Comparison of ENCODE assay signal across 21 cellular contexts in the genomic region with DNA sequence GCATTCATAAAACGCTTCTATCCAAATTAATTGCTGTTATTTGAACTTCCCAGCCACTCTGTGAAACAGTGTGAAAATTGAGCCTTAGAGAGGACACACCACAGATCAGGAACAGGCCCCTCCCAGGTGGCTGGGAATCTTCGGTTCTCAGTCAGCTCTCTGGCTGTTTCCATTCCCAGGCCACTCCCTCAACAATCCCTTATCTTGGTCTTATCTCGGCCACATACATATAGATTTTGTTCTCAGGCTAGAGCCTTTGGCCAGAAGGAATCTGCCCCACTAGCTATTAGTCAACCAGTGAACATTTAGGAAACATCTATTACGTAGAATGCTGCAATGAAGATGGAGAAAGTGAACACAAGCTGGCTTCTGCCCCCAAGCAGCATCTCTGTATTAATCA. TPM values are rescaled to one million over a fixed set of nuclear protein-coding genes. Genes with fewer than 3 reads are reported as not detected.
DNase-seq lines count a peak whose midpoint lies in the region; ATAC-seq and TF ChIP-seq lines count a peak whose summit lies in the region.
"Had no signal": no experiment of that assay in that cellular context is flagged by ENCODE, and none has a peak within 500 bp of the region (broad histone marks: within the 10 kb centered on the region; RNA-seq: fewer than 3 reads in every experiment).

No MANE protein-coding gene starts in this region.

- no peak overlapping the region for H3K9ac ChIP-seq in SK-N-SH
- H3K9ac ChIP-seq: BLaER1 had no signal

- no peaks in the 10 kb centered on the region for H3K9me2 ChIP-seq in SK-N-SH

- H3K27me3 ChIP-seq in SK-N-SH (ENCODE audit: insufficient read depth) = no peaks in the 10 kb centered on the region
- no peaks in the 10 kb centered on the region for H3K27me3 ChIP-seq in CD8-positive, alpha-beta memory T cell (ENCODE audit: insufficient read depth, low read length, poor library complexity, severe bottlenecking)
- H3K27me3 ChIP-seq: BLaER1, tibial nerve had no signal

- H3F3A ChIP-seq in SK-N-SH (replicated peaks; ENCODE audit: insufficient read depth) = peaks cover 5% of the 10 kb centered on the region

- H3K36me3 ChIP-seq in SK-N-SH (replicated peaks in 1 of 2; ENCODE audit: control insufficient read depth in 1 of 2, insufficient read depth in 2 of 2, low read length in 1 of 2) = no peaks in the 10 kb centered on the region
- H3K36me3 ChIP-seq in mesodermal cell (ENCODE audit: control insufficient read depth, insufficient read depth, low read length) = no peaks in the 10 kb centered on the region
- H3K36me3 ChIP-seq in CD8-positive, alpha-beta memory T cell (ENCODE audit: insufficient read depth, low read length) = no peaks in the 10 kb centered on the region
- H3K36me3 ChIP-seq: BLaER1, cardiac muscle cell, tibial nerve had no signal

- peaks cover 17% of the 10 kb centered on the region for H3K27me3 Mint-ChIP-seq in brain
- H3K27me3 Mint-ChIP-seq in CD8-positive, alpha-beta memory T cell = peaks cover 2 to 31% of the 10 kb centered on the region in 2 donors

- DNase-seq in SK-N-SH = no peak
- DNase-seq in COLO829 (ENCODE audit: low spot score) = no peak
- no peak for DNase-seq in CD8-positive, alpha-beta memory T cell
- DNase-seq: activated CD4-positive, alpha-beta T cell treated with anti-CD3 and anti-CD28 coated beads for 4 hours; activated CD8-positive, alpha-beta memory T cell treated with anti-CD3 and anti-CD28 coated beads, Interleukin-2, amount 10 ng/mL, durations not matched to agents 7 days and 5 days; activated effector memory CD4-positive, alpha-beta T cell treated with Interleukin-2 at 50 U/mL for 16 hours; KG1; left ventricle myocardium superior; NCI-H1930; NCI-H446 treated with DMSO at 0.1 percent for 48 hours; stimulated activated naive B cell treated with anti-CD40 and anti-IgM and Interleukin-4, amounts not matched to agents 10 μg/mL and 1 μg/mL and 100 μg/mL, for 72 hours had no signal

- H3K4me3 Mint-ChIP-seq in brain = peak overlapping the region in 1 of 5 experiments; percentile 24
- H3K4me3 Mint-ChIP-seq in CD8-positive, alpha-beta memory T cell = no peak overlapping the region
- H3K4me3 Mint-ChIP-seq: activated CD8-positive, alpha-beta memory T cell treated with anti-CD3 and anti-CD28 coated beads, Interleukin-2, amount 10 ng/mL, durations not matched to agents 7 days and 5 days; stimulated activated naive B cell treated with anti-CD40 and anti-IgM and Interleukin-4, amounts not matched to agents 10 μg/mL and 1 μg/mL and 100 μg/mL, for 72 hours had no signal

- no peaks in the 10 kb centered on the region for H4K20me1 ChIP-seq in SK-N-SH (ENCODE audit: insufficient read depth)
- H4K20me1 ChIP-seq: BLaER1 had no signal

- H3K27ac Mint-ChIP-seq in brain = peak overlapping the region in 3 of 5 experiments; percentile 42 to 93 (median 65)
- H3K27ac Mint-ChIP-seq in CD8-positive, alpha-beta memory T cell = no peak overlapping the region
- H3K27ac Mint-ChIP-seq: activated CD8-positive, alpha-beta memory T cell treated with anti-CD3 and anti-CD28 coated beads, Interleukin-2, amount 10 ng/mL, durations not matched to agents 7 days and 5 days; stimulated activated naive B cell treated with anti-CD40 and anti-IgM and Interleukin-4, amounts not matched to agents 10 μg/mL and 1 μg/mL and 100 μg/mL, for 72 hours had no signal

- no peak for TF ChIP-seq EP300 in SK-N-SH (IDR thresholded peaks at IDR 0.05; ENCODE audit: borderline replicate concordance in 1 of 2, low read depth in 1 of 2, low read length in 1 of 2)

- no peaks in the 10 kb centered on the region for H3K79me2 ChIP-seq in SK-N-SH (ENCODE audit: insufficient read depth)

- H2AFZ ChIP-seq in SK-N-SH (ENCODE audit: low read depth) = no peak overlapping the region

- H3K4me1 ChIP-seq in SK-N-SH (ENCODE audit: control insufficient read depth in 1 of 2, insufficient read depth in 2 of 2, low read depth in 1 of 2, low read length in 1 of 2) = peaks cover 8 to 28% of the 10 kb centered on the region in 2 experiments; a peak in 3 of 4 replicates
- peaks cover 10% of the 10 kb centered on the region for H3K4me1 ChIP-seq in mesodermal cell (ENCODE audit: control insufficient read depth, insufficient read depth, low read length, poor library complexity, severe bottlenecking)
- H3K4me1 ChIP-seq in CD8-positive, alpha-beta memory T cell (ENCODE audit: insufficient read depth, low read length) = peaks cover 7% of the 10 kb centered on the region

- H3K27ac ChIP-seq in SK-N-SH (ENCODE audit: low read depth in 2 of 2, low read length in 1 of 2) (no peak overlapping the region), mesodermal cell (ENCODE audit: low read depth, low read length, severe bottlenecking) (peak overlapping the region; percentile 71)
- H3K27ac ChIP-seq in CD8-positive, alpha-beta memory T cell (ENCODE audit: low read depth, low read length) = no peak overlapping the region
- H3K27ac ChIP-seq: BLaER1, cardiac muscle cell, RWPE1 had no signal

- H3K9me3 Mint-ChIP-seq in brain = peaks cover 0 to 6% (median 0%) of the 10 kb centered on the region in 5 experiments
- H3K9me3 Mint-ChIP-seq in CD8-positive, alpha-beta memory T cell = peaks cover 0 to 3% (median 0%) of the 10 kb centered on the region in 5 donors
- H3K9me3 Mint-ChIP-seq: stimulated activated naive B cell treated with anti-CD40 and anti-IgM and Interleukin-4, amounts not matched to agents 10 μg/mL and 1 μg/mL and 100 μg/mL, for 72 hours had no signal

- POLR2A ChIA-PET in SK-N-SH (lab: Yijun Ruan, JAX) = interaction anchor here (0.6 kb wide), 1 partner anchor 412 kb away, joined by 4 read pairs; no protein-coding TSS in a partner anchor
- POLR2A ChIA-PET in CD8-positive, alpha-beta memory T cell (lab: Charles Lee) = no interaction called here

- CTCF ChIA-PET in SK-N-SH (lab: Yijun Ruan, JAX) = interaction anchor here (0.6 to 3.4 kb wide), 25 partner anchors 10 to 1310 kb away, joined by 3 to 27 read pairs (median 4); a partner anchor contains a TSS
- CTCF ChIA-PET in CD8-positive, alpha-beta memory T cell (lab: Charles Lee) = interaction anchor here (1.3 kb wide), 2 partner anchors 10 to 11 kb away, joined by 3 read pairs; no protein-coding TSS in a partner anchor

- H3K4me2 ChIP-seq in SK-N-SH = 0 out of 2 replicates have a peak overlapping the region, but pooled peaks have one; percentile 95

- ATAC-seq in SK-N-SH treated with all-trans-retinoic acid at 6 μM for 48 hours (no peak; the same call in 2 of the 3 replicates), HG03342 (IDR thresholded peaks at IDR 0.05; ENCODE audit: unreplicated experiment) (no peak), HG03175 (IDR thresholded peaks at IDR 0.05; ENCODE audit: unreplicated experiment) (no peak)
- ATAC-seq: activated CD8-positive, alpha-beta memory T cell treated with anti-CD3 and anti-CD28 coated beads, Interleukin-2, amount 10 ng/mL, durations not matched to agents 7 days and 5 days; left ventricle myocardium superior; sciatic nerve had no signal

- no peaks in the 10 kb centered on the region for H3K36me3 Mint-ChIP-seq in brain
- no peaks in the 10 kb centered on the region for H3K36me3 Mint-ChIP-seq in CD8-positive, alpha-beta memory T cell
- H3K36me3 Mint-ChIP-seq: activated CD8-positive, alpha-beta memory T cell treated with anti-CD3 and anti-CD28 coated beads, Interleukin-2, amount 10 ng/mL, durations not matched to agents 7 days and 5 days; stimulated activated naive B cell treated with anti-CD40 and anti-IgM and Interleukin-4, amounts not matched to agents 10 μg/mL and 1 μg/mL and 100 μg/mL, for 72 hours had no signal

- no peak for TF ChIP-seq CTCF in SK-N-SH (IDR thresholded peaks at IDR 0.05)
- no peak for TF ChIP-seq CTCF in brain (conservative IDR thresholded peaks at IDR 0.05)

- WGBS in SK-N-SH (ENCODE audit: low lambda C conversion rate) = 67% methylated on average over 3 of the region's 4 CpGs
- 69% methylated on average over 2 of the region's 4 CpGs for WGBS in mesodermal cell (ENCODE audit: insufficient coverage in 2 of 2), 2 experiments

- H3K4me3 ChIP-seq in SK-N-SH (ENCODE audit: low read depth in 2 of 2, low read length in 1 of 2) = no peak overlapping the region
- no peak overlapping the region for H3K4me3 ChIP-seq in mesodermal cell (ENCODE audit: extremely low read depth, insufficient read depth, low read length, poor library complexity, severe bottlenecking)
- H3K4me3 ChIP-seq in CD8-positive, alpha-beta memory T cell (ENCODE audit: low read length) = no peak overlapping the region
- H3K4me3 ChIP-seq: BLaER1, cardiac muscle cell, tibial nerve had no signal

- no peaks in the 10 kb centered on the region for H3K9me3 ChIP-seq in SK-N-SH
- H3K9me3 ChIP-seq in mesodermal cell (ENCODE audit: control insufficient read depth, low read length) = no peaks in the 10 kb centered on the region
- no peaks in the 10 kb centered on the region for H3K9me3 ChIP-seq in CD8-positive, alpha-beta memory T cell (ENCODE audit: low read length)
- H3K9me3 ChIP-seq: BLaER1, tibial nerve had no signal

- peaks cover 29% of the 10 kb centered on the region for H3K4me1 Mint-ChIP-seq in brain
- H3K4me1 Mint-ChIP-seq in CD8-positive, alpha-beta memory T cell = peaks cover 8 to 16% (median 16%) of the 10 kb centered on the region in 3 donors

- no peak for TF ChIP-seq RAD21 in SK-N-SH (IDR thresholded peaks at IDR 0.05; ENCODE audit: low read length)

TF ChIP-seq in SK-N-SH, 30 proteins besides CTCF, POLR2A, EP300 and RAD21:
- TF ChIP-seq GABPA (IDR thresholded peaks at IDR 0.05; ENCODE audit: low read depth) = no peak
- TF ChIP-seq NRF1 (IDR thresholded peaks at IDR 0.05; ENCODE audit: low read depth, low read length) = no peak
- TF ChIP-seq EZH2phosphoT487 (IDR thresholded peaks at IDR 0.05; ENCODE audit: borderline replicate concordance, low read depth) = no peak
- no peak for TF ChIP-seq SMC3 (IDR thresholded peaks at IDR 0.05; ENCODE audit: low read depth, low read length)

TF ChIP-seq in SK-N-SH treated with all-trans-retinoic acid at 6 μM for 48 hours, 23 proteins besides CTCF, POLR2A, EP300 and RAD21:
- TF ChIP-seq OSR1 (CRISPR knock-in tag; IDR thresholded peaks at IDR 0.05) = no peak
- TF ChIP-seq RARB (CRISPR knock-in tag; IDR thresholded peaks at IDR 0.05) = no peak
- TF ChIP-seq ZNF8 (CRISPR knock-in tag; IDR thresholded peaks at IDR 0.05) = no peak
- no peak for TF ChIP-seq CSDC2 (CRISPR knock-in tag; IDR thresholded peaks at IDR 0.05)
- no peak for TF ChIP-seq BACH2 (CRISPR knock-in tag; IDR thresholded peaks at IDR 0.05; ENCODE audit: borderline replicate concordance)
- TF ChIP-seq ZFP3 (CRISPR knock-in tag; IDR thresholded peaks at IDR 0.05) = no peak
- no peak for TF ChIP-seq ARNTL (CRISPR knock-in tag; IDR thresholded peaks at IDR 0.05; ENCODE audit: borderline replicate concordance, low read depth)

RNA-seq across cellular contexts. Expression of a gene that starts 21.0 kb away (rescaled TPM):
- polyA plus RNA-seq in SK-N-SH (2012; rRNA removed) (15.2 and 16.9 TPM in 2 replicates), brain (ENCODE audit: insufficient read depth, low read depth, low replicate concordance) (29.0 TPM)
- polyA plus RNA-seq in SK-N-SH (2012; cell fraction: cytosol; rRNA removed) = 12.4 and 13.0 TPM in 2 replicates
- polyA plus RNA-seq in SK-N-SH (2012; cell fraction: nucleus; rRNA removed) = 15.6 and 17.4 TPM in 2 replicates
- polyA plus RNA-seq in mesodermal cell (2013, experiment 1 of 2) = 11.4 TPM
- 8.2 TPM for polyA plus RNA-seq in mesodermal cell (2013, experiment 2 of 2)
- 1 to 10 TPM in 1 of 2 experiments, under 1 TPM in 1; 0.77 to 1.8 TPM for total RNA-seq in CD8-positive, alpha-beta memory T cell
- polyA plus RNA-seq in CD8-positive, alpha-beta memory T cell = 0.52 TPM

Comparison
In these comparisons a context has a peak if more than half of its experiments do, and no peak if none do; other contexts are left out.
1. H3K27ac Mint-ChIP-seq: peak in brain (3 of 5); none in CD8-positive, alpha-beta memory T cell (0 of 8).